19 cellular contexts compared by ENCODE assay signal in genomic region chr11:11774928-11775327, GRCh38.
A peak's percentile ranks its signal among the peaks of the same experiment; 100 is the strongest.
DNase-seq lines count a peak whose midpoint lies in the region; ATAC-seq and TF ChIP-seq lines count a peak whose summit lies in the region.
"Had no signal": no experiment of that assay in that cellular context is flagged by ENCODE, and none has a peak within 500 bp of the region (broad histone marks: within the 10 kb centered on the region; RNA-seq: fewer than 3 reads in every experiment).

No MANE protein-coding gene starts in this region.

- H3K9me3 ChIP-seq in esophagus muscularis mucosa (no peaks in the 10 kb centered on the region), vagina (no peaks in the 10 kb centered on the region)
- H3K9me3 ChIP-seq: A549; BLaER1 treated with 17β-estradiol and CSF1 and Interleukin-3, amounts not matched to agents 10 nM and 100 nM; Caco-2 had no signal

- H3K4me3 ChIP-seq in esophagus muscularis mucosa (no peak overlapping the region), vagina (no peak overlapping the region)
- H3K4me3 ChIP-seq: A549; BLaER1 treated with 17β-estradiol and CSF1 and Interleukin-3, amounts not matched to agents 10 nM and 100 nM; GM12878 had no signal

- H3K27ac ChIP-seq in esophagus muscularis mucosa (replicated peaks in 1 of 4): no peak overlapping the region
- no peak overlapping the region for H3K27ac ChIP-seq in vagina
- H3K27ac ChIP-seq: 22Rv1; A549; BLaER1 treated with 17β-estradiol and CSF1 and Interleukin-3, amounts not matched to agents 10 nM and 100 nM; C4-2B had no signal

- TF ChIP-seq POLR2A in esophagus muscularis mucosa (IDR thresholded peaks at IDR 0.05; ENCODE audit: low read depth): no peak
- no peak for TF ChIP-seq POLR2A in vagina (IDR thresholded peaks at IDR 0.05)

- peak overlapping the region; percentile 8 for H3K27ac Mint-ChIP-seq in nephron progenitor cell
- H3K27ac Mint-ChIP-seq: B cell; CD4-positive, alpha-beta T cell; CD8-positive, alpha-beta T cell had no signal

- H3K36me3 Mint-ChIP-seq in nephron progenitor cell (ENCODE audit: low read depth): no peaks in the 10 kb centered on the region
- H3K36me3 Mint-ChIP-seq: CD8-positive, alpha-beta T cell had no signal

- H3K4me1 Mint-ChIP-seq in nephron progenitor cell: no peaks in the 10 kb centered on the region
- H3K4me1 Mint-ChIP-seq: B cell had no signal

- peaks cover 44% of the 10 kb centered on the region for H3K27me3 Mint-ChIP-seq in nephron progenitor cell (ENCODE audit: low read depth, poor library complexity)

- H3K4me1 ChIP-seq in esophagus muscularis mucosa (no peaks in the 10 kb centered on the region), vagina (no peaks in the 10 kb centered on the region)
- H3K4me1 ChIP-seq: A549; BLaER1 treated with 17β-estradiol and CSF1 and Interleukin-3, amounts not matched to agents 10 nM and 100 nM; Caco-2 had no signal

- H3K36me3 ChIP-seq in esophagus muscularis mucosa: no peaks in the 10 kb centered on the region
- H3K36me3 ChIP-seq in vagina: no peaks in the 10 kb centered on the region
- H3K36me3 ChIP-seq: BLaER1 treated with 17β-estradiol and CSF1 and Interleukin-3, amounts not matched to agents 10 nM and 100 nM had no signal

- intact Hi-C loops in esophagus muscularis mucosa (cut with DNase I) (no loop called here), vagina (cut with DNase I) (no loop called here)

- ATAC-seq in GM19035 (IDR thresholded peaks at IDR 0.05; ENCODE audit: unreplicated experiment): no peak
- ATAC-seq: A549; CD8-positive, alpha-beta T cell; GM12878 had no signal

- TF ChIP-seq EP300 in esophagus muscularis mucosa (IDR thresholded peaks at IDR 0.05): no peak

- H3K9me3 Mint-ChIP-seq in nephron progenitor cell: no peaks in the 10 kb centered on the region
- H3K9me3 Mint-ChIP-seq: CD4-positive, alpha-beta T cell; CD8-positive, alpha-beta T cell had no signal

- H3K27me3 ChIP-seq in esophagus muscularis mucosa (no peaks in the 10 kb centered on the region), vagina (no peaks in the 10 kb centered on the region)
- H3K27me3 ChIP-seq: BLaER1 treated with 17β-estradiol and CSF1 and Interleukin-3, amounts not matched to agents 10 nM and 100 nM had no signal

- 94% methylated on average over 2 of the region's 2 CpGs for WGBS in esophagus muscularis mucosa

- H3K4me3 Mint-ChIP-seq in nephron progenitor cell: no peak overlapping the region
- H3K4me3 Mint-ChIP-seq: B cell; CD4-positive, alpha-beta T cell; CD8-positive, alpha-beta T cell had no signal

- peak; percentile 68 for DNase-seq in esophagus muscularis mucosa (ENCODE audit: extremely low spot score)
- no peak for DNase-seq in nephron progenitor cell
- peak; percentile 71 to 72 for DNase-seq in vagina (ENCODE audit: extremely low spot score in 2 of 2)
- DNase-seq in DMS79 (lab: John Stamatoyannopoulos, UW): no peak
- DNase-seq: AML-193; Caco-2; Calu3; CD4-positive, alpha-beta T cell; CD8-positive, alpha-beta T cell; DND-41; EL; GDM1 had no signal

- TF ChIP-seq CTCF in esophagus muscularis mucosa (IDR thresholded peaks at IDR 0.05) (no peak), nephron progenitor cell (IDR thresholded peaks at IDR 0.05) (no peak), vagina (IDR thresholded peaks at IDR 0.05) (no peak)

Comparison
In these comparisons a context has a peak if more than half of its experiments do, and no peak if none do; other contexts are left out.
1. DNase-seq: peak in esophagus muscularis mucosa (single experiment) and vagina (2 of 2); none in nephron progenitor cell (single experiment) and DMS79 (single experiment).